Comparison of ENCODE assay signal across 25 cellular contexts in genomic region chr5:133412661-133413060, GRCh38.
"Had no signal": no experiment of that assay in that cellular context is flagged by ENCODE, and none has a peak within 500 bp of the region (broad histone marks: within the 10 kb centered on the region; RNA-seq: fewer than 3 reads in every experiment).

No MANE protein-coding gene starts in this region.

- ATAC-seq: left colon; left lung; lower lobe of right lung; naive thymus-derived CD8-positive, alpha-beta T cell; pancreas; right cardiac atrium; sciatic nerve; stimulated activated effector memory CD8-positive, alpha-beta T cell treated with anti-CD3 and anti-CD28 coated beads, Interleukin-12 subunit alpha, Interleukin-12 subunit beta, amount 100 ng/mL, for 72 hours; upper lobe of right lung had no signal

- H3K36me3 ChIP-seq: left lung, lower lobe of right lung, pancreas, prostate gland, spleen, suprapubic skin, thoracic aorta, tibial artery, upper lobe of right lung had no signal

- H3K4me3 ChIP-seq: left lung, lower lobe of right lung, pancreas, prostate gland, spleen, suprapubic skin, thoracic aorta, tibial artery, upper lobe of right lung had no signal

- H3K9me3 ChIP-seq: left lung, lower lobe of right lung, pancreas, prostate gland, spleen, suprapubic skin, thoracic aorta, tibial artery, upper lobe of right lung had no signal

- H3K4me1 ChIP-seq: left lung, lower lobe of right lung, pancreas, prostate gland, spleen, suprapubic skin, tibial artery, upper lobe of right lung had no signal

- H3K27me3 ChIP-seq: pancreas had no signal

- DNase-seq: immature natural killer cell; kidney; left colon; left lung; lower lobe of right lung; mammary epithelial cell; mesenchymal stem cell; naive thymus-derived CD8-positive, alpha-beta T cell; nucleus accumbens; pancreas; posterior cingulate gyrus; retina; right cardiac atrium; small intestine; spleen; stimulated activated CD4-positive, alpha-beta T cell treated with anti-CD3 and anti-CD28 coated beads, Interleukin-4, amount 100 ng/mL, for 24 hours; stimulated activated naive CD4-positive, alpha-beta T cell; tibial artery; trophoblast cell; upper lobe of right lung had no signal

- H3K27ac ChIP-seq: left lung, lower lobe of right lung, pancreas, prostate gland, spleen, suprapubic skin, thoracic aorta, tibial artery, upper lobe of right lung had no signal
